ENCODE assay signal across 24 cellular contexts in genomic region chr20:53950578-53950977, GRCh38.
DNase-seq lines count a peak whose midpoint lies in the region; ATAC-seq, FAIRE-seq and TF ChIP-seq lines count a peak whose summit lies in the region.
"Had no signal": no experiment of that assay in that cellular context is flagged by ENCODE, and none has a peak within 500 bp of the region (broad histone marks: within the 10 kb centered on the region; RNA-seq: fewer than 3 reads in every experiment).

No MANE protein-coding gene starts in this region.

- no peak for TF ChIP-seq CTCF in CD4-positive, alpha-beta T cell (IDR thresholded peaks at IDR 0.05)
- no peak for TF ChIP-seq CTCF in K562 (IDR thresholded peaks at IDR 0.05 in 2 of 3, conservative IDR thresholded peaks at IDR 0.05 in 1 of 3; ENCODE audit: insufficient read depth in 2 of 3, low read depth in 1 of 3, low read length in 3 of 3)
- TF ChIP-seq CTCF in natural killer cell (IDR thresholded peaks at IDR 0.05) = no peak
- TF ChIP-seq CTCF in upper lobe of left lung (IDR thresholded peaks at IDR 0.05) = no peak

- peak overlapping the region in 10 of 11 experiments; percentile 80 to 92 (median 88); a peak in 13 of 22 replicates for H3K4me2 ChIP-seq in BLaER1 treated with 17β-estradiol and CSF1 and Interleukin-3, amounts not matched to agents 10 nM and 100 nM
- H3K4me2 ChIP-seq in K562 (ENCODE audit: insufficient read depth, low read length) = no peak overlapping the region

- CTCF ChIA-PET in CD4-positive, alpha-beta T cell (lab: Charles Lee) = interaction anchor here (1.4 kb wide), 2 partner anchors 35 to 1760 kb away, joined by 4 read pairs; partner anchors contain the start of gene ZFP64
- CTCF ChIA-PET in K562 (lab: Yijun Ruan, JAX; ENCODE audit: low intra/inter-chr PET ratio) = no interaction called here

- H3K27ac Mint-ChIP-seq in CD4-positive, alpha-beta T cell = peak overlapping the region; percentile 99
- peak overlapping the region; percentile 93 to 95 for H3K27ac Mint-ChIP-seq in natural killer cell

- H3K9me1 ChIP-seq in K562 (ENCODE audit: control insufficient read depth, insufficient read depth, low read length) = no peaks in the 10 kb centered on the region

- 17% methylated on average over 3 of the region's 3 CpGs for WGBS in K562 (ENCODE audit: insufficient coverage, low coverage, missing lambda C conversion rate)
- WGBS in upper lobe of left lung, 2 donors = 89 to 94% methylated on average over 3 of the region's 3 CpGs

- in situ Hi-C loops in K562 (cut with MboI) = loop anchor here (25.0 kb wide), 1 partner anchor 687 kb away; no protein-coding TSS in a partner anchor

- H3K36me3 Mint-ChIP-seq in CD4-positive, alpha-beta T cell (ENCODE audit: low read depth) = peaks cover 5% of the 10 kb centered on the region
- peaks cover 11% of the 10 kb centered on the region for H3K36me3 Mint-ChIP-seq in natural killer cell

- TF ChIP-seq EP300 in K562 (IDR thresholded peaks at IDR 0.05; ENCODE audit: low read length) (no peak), upper lobe of left lung (IDR thresholded peaks at IDR 0.05) (no peak)

- peaks cover 36% of the 10 kb centered on the region for H3K4me1 Mint-ChIP-seq in CD4-positive, alpha-beta T cell (ENCODE audit: low read depth)
- peaks cover 29 to 39% of the 10 kb centered on the region in 2 donors for H3K4me1 Mint-ChIP-seq in natural killer cell

- H3K9ac ChIP-seq in BLaER1 treated with 17β-estradiol and CSF1 and Interleukin-3, amounts not matched to agents 10 nM and 100 nM = no peak overlapping the region
- H3K9ac ChIP-seq in K562 (ENCODE audit: insufficient read depth in 1 of 2, low read depth in 2 of 2, low read length in 2 of 2) = no peak overlapping the region

- no peak overlapping the region for H2AFZ ChIP-seq in K562 (ENCODE audit: low read depth, low read length)

- no peak for TF ChIP-seq POLR2A in K562 (conservative IDR thresholded peaks at IDR 0.05)
- no peak for TF ChIP-seq POLR2A in upper lobe of left lung (IDR thresholded peaks at IDR 0.05)

- DNase-seq in CD4-positive, alpha-beta T cell = no peak
- DNase-seq in K562 (ENCODE audit: extremely low read depth in 1 of 4, low spot score in 3 of 4) (no peak), natural killer cell (no peak), upper lobe of left lung (no peak), GM19239 (ENCODE audit: insufficient read length, low spot score) (no peak)
- DNase-seq: activated naive CD4-positive, alpha-beta T cell treated with anti-CD3 and anti-CD28 coated beads for 36 hours; activated T-cell treated with anti-CD3 and anti-CD28 coated beads, Interleukin-2, amount 50 U/mL, for 48 hours; cortex of kidney; KG1; left cardiac atrium; NCI-H1436; NCI-H2081 treated with DMSO at 0.1 percent for 48 hours; NCI-H446; NCI-H774; pancreas; retina; small intestine; upper lobe of right lung had no signal

- 0 out of 22 replicates have a peak, but pooled peaks cover 0 to 3% (median 0%) of the 10 kb centered on the region in 11 experiments for H4K20me1 ChIP-seq in BLaER1 treated with 17β-estradiol and CSF1 and Interleukin-3, amounts not matched to agents 10 nM and 100 nM
- no peaks in the 10 kb centered on the region for H4K20me1 ChIP-seq in K562 (replicated peaks; ENCODE audit: control insufficient read depth, insufficient read depth, low read length)

- H3K27ac ChIP-seq in BLaER1 treated with 17β-estradiol and CSF1 and Interleukin-3, amounts not matched to agents 10 nM and 100 nM = no peak overlapping the region
- H3K27ac ChIP-seq in CD4-positive, alpha-beta T cell (ENCODE audit: low read depth, low read length) = no peak overlapping the region
- H3K27ac ChIP-seq in K562 (ENCODE audit: extremely low read depth, low read depth, low read length) (no peak overlapping the region), upper lobe of left lung (no peak overlapping the region)
- H3K27ac ChIP-seq: cardiac muscle cell, pancreas, upper lobe of right lung had no signal

- H3K4me3 ChIP-seq in BLaER1 treated with 17β-estradiol and CSF1 and Interleukin-3, amounts not matched to agents 10 nM and 100 nM = no peak overlapping the region
- no peak overlapping the region for H3K4me3 ChIP-seq in K562
- no peak overlapping the region for H3K4me3 ChIP-seq in upper lobe of left lung
- H3K4me3 ChIP-seq: cardiac muscle cell, pancreas, upper lobe of right lung had no signal

- no peaks in the 10 kb centered on the region for H3K27me3 Mint-ChIP-seq in CD4-positive, alpha-beta T cell
- H3K27me3 Mint-ChIP-seq in natural killer cell (ENCODE audit: low read depth in 2 of 2) = peaks cover 4 to 14% of the 10 kb centered on the region in 2 donors

- no peak for TF ChIP-seq RAD21 in K562 (CRISPR knock-in tag; conservative IDR thresholded peaks at IDR 0.05 in 1 of 2, IDR thresholded peaks at IDR 0.05 in 1 of 2)

- H3K9me3 ChIP-seq in BLaER1 treated with 17β-estradiol and CSF1 and Interleukin-3, amounts not matched to agents 10 nM and 100 nM (replicated peaks in 1 of 11) = peaks cover 6 to 16% (median 14%) of the 10 kb centered on the region in 11 experiments; a peak in 21 of 22 replicates
- peaks cover 10% of the 10 kb centered on the region for H3K9me3 ChIP-seq in CD4-positive, alpha-beta T cell (ENCODE audit: control insufficient read depth, low read length)
- H3K9me3 ChIP-seq in K562 (replicated peaks; ENCODE audit: control insufficient read depth, insufficient read depth, low read depth, low read length) = no peaks in the 10 kb centered on the region
- H3K9me3 ChIP-seq in upper lobe of left lung = no peaks in the 10 kb centered on the region
- H3K9me3 ChIP-seq: pancreas, upper lobe of right lung had no signal

- POLR2A ChIA-PET in CD4-positive, alpha-beta T cell (lab: Charles Lee) = interaction anchor here (1.2 to 1.4 kb wide), 2 partner anchors 341 to 1540 kb away, joined by 5 to 6 read pairs; no protein-coding TSS in a partner anchor
- POLR2A ChIA-PET in K562 (lab: Yijun Ruan, JAX) = no interaction called here

- H3K4me3 Mint-ChIP-seq in CD4-positive, alpha-beta T cell = peak overlapping the region; percentile 35
- peak overlapping the region; percentile 89 for H3K4me3 Mint-ChIP-seq in natural killer cell
- H3K4me3 Mint-ChIP-seq: activated naive CD4-positive, alpha-beta T cell treated with anti-CD3 and anti-CD28 coated beads for 36 hours had no signal

- intact Hi-C loops in CD4-positive, alpha-beta T cell (cut with DNase I, micrococcal nuclease) = loop anchor here in 1 of 2 experiments (5.0 kb wide), 1 partner anchor 252 kb away; no protein-coding TSS in a partner anchor
- intact Hi-C loops in K562 (cut with micrococcal nuclease) (no loop called here), natural killer cell (cut with micrococcal nuclease) (no loop called here)

- no TSS peak for BruUV-seq in K562 (replicated peaks; lab: Mats Ljungman, UMichigan)

- FAIRE-seq in K562 (lab: Jason Lieb, UNC) (no peak), GM19239 (lab: Jason Lieb, UNC) (no peak)
- FAIRE-seq: frontal cortex, GM12892, pancreas, RCC 7860, small intestine had no signal

- H3K4me1 ChIP-seq in BLaER1 treated with 17β-estradiol and CSF1 and Interleukin-3, amounts not matched to agents 10 nM and 100 nM = peaks cover 23 to 45% (median 30%) of the 10 kb centered on the region in 10 experiments
- H3K4me1 ChIP-seq in K562 (replicated peaks in 1 of 2; ENCODE audit: control insufficient read depth in 2 of 2, insufficient read depth in 2 of 2, low read length in 2 of 2) (peaks cover 0 to 11% of the 10 kb centered on the region in 2 experiments; a peak in 2 of 5 replicates), upper lobe of left lung (peaks cover 4 to 18% (median 14%) of the 10 kb centered on the region in 4 donors)
- H3K4me1 ChIP-seq: pancreas had no signal

- no peaks in the 10 kb centered on the region for H3K36me3 ChIP-seq in BLaER1 treated with 17β-estradiol and CSF1 and Interleukin-3, amounts not matched to agents 10 nM and 100 nM
- no peaks in the 10 kb centered on the region for H3K36me3 ChIP-seq in K562 (ENCODE audit: control insufficient read depth, insufficient read depth, low read length)
- no peaks in the 10 kb centered on the region for H3K36me3 ChIP-seq in upper lobe of left lung
- H3K36me3 ChIP-seq: cardiac muscle cell, pancreas, upper lobe of right lung had no signal

- no peaks in the 10 kb centered on the region for H3K79me2 ChIP-seq in K562 (ENCODE audit: control insufficient read depth, insufficient read depth, low read length)

- no peak for ATAC-seq in CD4-positive, alpha-beta T cell (ENCODE audit: poor library complexity)
- no peak for ATAC-seq in K562
- no peak for ATAC-seq in natural killer cell
- ATAC-seq in upper lobe of left lung (ENCODE audit: low FRiP score in 2 of 2) = no peak
- ATAC-seq in HG02571 (IDR thresholded peaks at IDR 0.05; ENCODE audit: unreplicated experiment) = no peak
- ATAC-seq: pancreas had no signal

- H3K27me3 ChIP-seq in BLaER1 treated with 17β-estradiol and CSF1 and Interleukin-3, amounts not matched to agents 10 nM and 100 nM = no peaks in the 10 kb centered on the region
- H3K27me3 ChIP-seq in CD4-positive, alpha-beta T cell (ENCODE audit: control insufficient read depth, insufficient read depth, low read length) = no peaks in the 10 kb centered on the region
- H3K27me3 ChIP-seq in K562 (ENCODE audit: control insufficient read depth in 2 of 2, insufficient read depth in 2 of 2, low read length in 2 of 2) (no peaks in the 10 kb centered on the region), upper lobe of left lung (no peaks in the 10 kb centered on the region)
- H3K27me3 ChIP-seq: cardiac muscle cell, pancreas, upper lobe of right lung had no signal

- no peaks in the 10 kb centered on the region for H3K9me3 Mint-ChIP-seq in CD4-positive, alpha-beta T cell
- H3K9me3 Mint-ChIP-seq in natural killer cell = peaks cover 0 to 2% of the 10 kb centered on the region in 2 donors
